Comparison of ENCODE assay signal across 7 cellular contexts in genomic region chr11:132402056-132402684, GRCh38.
DNase-seq lines count a peak whose midpoint lies in the region; ATAC-seq and TF ChIP-seq lines count a peak whose summit lies in the region.

No MANE protein-coding gene starts in this region.

- H3K27ac ChIP-seq in left lung (no peak overlapping the region), trophoblast cell (ENCODE audit: low read depth, low read length) (no peak overlapping the region)

- H3K79me2 ChIP-seq in trophoblast cell (ENCODE audit: control insufficient read depth, insufficient read depth, low read length, poor library complexity), result no peaks in the 10 kb centered on the region

- no peak overlapping the region for H3K18ac ChIP-seq in trophoblast cell (ENCODE audit: low read length)

- H3K36me3 ChIP-seq in left lung, result no peaks in the 10 kb centered on the region
- no peaks in the 10 kb centered on the region for H3K36me3 ChIP-seq in trophoblast cell (ENCODE audit: control insufficient read depth in 1 of 2, insufficient read depth in 2 of 2, low read length in 2 of 2)

- no peak overlapping the region for H3K23ac ChIP-seq in trophoblast cell (ENCODE audit: low read length)

- H4K12ac ChIP-seq in trophoblast cell (ENCODE audit: low read depth, low read length), result no peak overlapping the region

- H3K9ac ChIP-seq in trophoblast cell (ENCODE audit: low read length), result no peak overlapping the region

- WGBS in trophoblast cell (ENCODE audit: extremely low coverage, insufficient coverage, insufficient read length), result no CpG with 5 or more reads among the region's 8 CpGs

- peak in 1 of 2 donors; percentile 11 for TF ChIP-seq CTCF in left lung (IDR thresholded peaks at IDR 0.05)

- DNase-seq in NCI-H1930 (lab: John Stamatoyannopoulos, UW) (peak; percentile 34 to 44), amygdala (lab: John Stamatoyannopoulos, UW) (peak in 40 of 56 donors; percentile 1 to 68 (median 18)), left lung (no peak), trophoblast cell (no peak), cortex of kidney (lab: John Stamatoyannopoulos, UW) (no peak)

- H3K4me2 ChIP-seq in trophoblast cell (ENCODE audit: low read length), result no peak overlapping the region

- H3K4ac ChIP-seq in trophoblast cell (ENCODE audit: low read depth, low read length), result no peak overlapping the region

- no peak overlapping the region for H2BK12ac ChIP-seq in trophoblast cell (ENCODE audit: low read length)

- no peaks in the 10 kb centered on the region for H3K79me1 ChIP-seq in trophoblast cell (ENCODE audit: low read length)

- H2BK120ac ChIP-seq in trophoblast cell (ENCODE audit: insufficient read depth, low read length, poor library complexity), result no peak overlapping the region

- H3K14ac ChIP-seq in trophoblast cell (ENCODE audit: low read length), result no peak overlapping the region

- H2AK5ac ChIP-seq in trophoblast cell (ENCODE audit: low read length), result no peak overlapping the region

- H2AFZ ChIP-seq in trophoblast cell (ENCODE audit: insufficient read depth, low read length, poor library complexity), result no peak overlapping the region

- H3K4me1 ChIP-seq in left lung (no peaks in the 10 kb centered on the region), trophoblast cell (ENCODE audit: control insufficient read depth in 1 of 2, insufficient read depth in 2 of 2, low read length in 2 of 2) (no peaks in the 10 kb centered on the region)

- H2BK5ac ChIP-seq in trophoblast cell (ENCODE audit: low read depth, low read length, poor library complexity), result no peak overlapping the region

- no peak overlapping the region for H3K4me3 ChIP-seq in left lung
- no peak overlapping the region for H3K4me3 ChIP-seq in trophoblast cell (ENCODE audit: low read depth, low read length)

- peak; percentile 92 for ATAC-seq in GM18508 (IDR thresholded peaks at IDR 0.05; ENCODE audit: insufficient read depth, unreplicated experiment)
- ATAC-seq in HG02678 (IDR thresholded peaks at IDR 0.05; ENCODE audit: unreplicated experiment), result peak; percentile 88
- ATAC-seq in left lung, result peak; percentile 66

- no peak overlapping the region for H4K91ac ChIP-seq in trophoblast cell (ENCODE audit: low read depth, low read length)

- no peak overlapping the region for H4K8ac ChIP-seq in trophoblast cell (ENCODE audit: low read depth, low read length)

- intact Hi-C loops in left lung (cut with DNase I), result no loop called here

- no peaks in the 10 kb centered on the region for H3K9me3 ChIP-seq in left lung
- no peaks in the 10 kb centered on the region for H3K9me3 ChIP-seq in trophoblast cell (ENCODE audit: insufficient read depth, low read depth, low read length)

- H3K27me3 ChIP-seq in left lung, result peaks cover 0 to 24% of the 10 kb centered on the region in 2 donors
- H3K27me3 ChIP-seq in trophoblast cell (ENCODE audit: insufficient read depth, low read length), result no peaks in the 10 kb centered on the region

Comparison
In these comparisons a context has a peak if more than half of its experiments do, and no peak if none do; other contexts are left out.
1. DNase-seq: peak in NCI-H1930 (2 of 2) and amygdala (40 of 56); none in left lung (0 of 2), trophoblast cell (0 of 2) and cortex of kidney (single experiment).
2. Peak in every context shown above with its lines, with median percentiles within 50 percentile points of each other: ATAC-seq.